8 cellular contexts compared by ENCODE assay signal in the genomic region with DNA sequence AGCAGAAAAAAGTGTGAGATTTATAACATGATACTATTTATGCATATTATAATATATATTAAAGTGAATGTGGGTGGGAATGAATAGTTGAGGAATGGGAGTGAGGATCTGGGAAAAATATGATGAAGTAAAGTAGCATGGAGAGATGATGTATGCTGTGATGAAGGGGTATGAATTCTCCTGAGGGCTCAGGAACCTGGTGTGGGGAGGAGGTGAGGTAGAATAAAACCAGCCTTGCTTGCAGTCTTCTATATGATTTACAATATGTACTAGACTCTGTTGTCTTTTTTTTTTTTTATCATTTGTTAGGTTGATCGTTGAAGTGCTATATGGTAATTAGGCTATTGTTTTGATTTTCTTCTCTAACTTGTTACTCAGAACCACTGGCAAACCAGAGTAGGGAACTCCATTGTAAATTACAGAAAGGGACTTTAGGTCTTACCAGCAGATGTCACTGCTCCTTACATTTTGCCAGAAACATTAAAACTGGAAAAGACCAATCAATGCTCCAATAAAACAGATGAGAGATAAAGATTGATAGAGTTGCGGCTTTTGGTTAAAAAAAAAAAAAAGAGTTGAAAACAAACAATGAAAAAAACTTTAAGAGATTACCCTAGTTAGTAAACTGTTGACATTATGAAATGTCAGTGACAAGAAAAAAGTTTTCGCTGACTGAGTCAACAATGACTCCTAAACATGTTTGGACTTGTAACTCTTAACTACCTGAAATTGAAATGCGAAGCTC. TPM values are rescaled to one million over a fixed set of nuclear protein-coding genes. Genes with fewer than 3 reads are reported as not detected.
DNase-seq lines count a peak whose midpoint lies in the region; ATAC-seq and TF ChIP-seq lines count a peak whose summit lies in the region.

No MANE protein-coding gene starts in this region.

- H3K9me3 Mint-ChIP-seq in immature natural killer cell (no peaks in the 10 kb centered on the region), endothelial cell (ENCODE audit: unreplicated experiment) (no peaks in the 10 kb centered on the region)

- H3K4me3 ChIP-seq in LNCaP clone FGC (ENCODE audit: low read depth, low read length) (no peak overlapping the region; the same call in 1 of the 2 replicates), ascending aorta (no peak overlapping the region), thyroid gland (replicated peaks in 1 of 3) (no peak overlapping the region)

- no peak for TF ChIP-seq POLR2A in thyroid gland (IDR thresholded peaks at IDR 0.05)

- H3K9me3 ChIP-seq in ascending aorta (no peaks in the 10 kb centered on the region), thyroid gland (no peaks in the 10 kb centered on the region)

- no peak for ATAC-seq in HG03378 (IDR thresholded peaks at IDR 0.05; ENCODE audit: unreplicated experiment)

- in situ Hi-C loops in G401 (cut with HindIII; ENCODE audit: low sequenced_read_pairs), result no loop called here

- TF ChIP-seq CTCF in LNCaP clone FGC (IDR thresholded peaks at IDR 0.05; ENCODE audit: control insufficient read depth, extremely low read depth, insufficient read depth) (peak; percentile 68), ascending aorta (IDR thresholded peaks at IDR 0.05) (peak in 2 of 3 experiments; percentile 55 to 63), thyroid gland (IDR thresholded peaks at IDR 0.05) (peak in 4 of 6 experiments; percentile 43 to 83 (median 64)), endothelial cell (IDR thresholded peaks at IDR 0.05; ENCODE audit: unreplicated experiment) (no peak)

- WGBS in thyroid gland, 2 donors, result 29% methylated on average over 4 of the region's 4 CpGs

- H3K27ac Mint-ChIP-seq in immature natural killer cell (no peak overlapping the region), endothelial cell (ENCODE audit: unreplicated experiment) (no peak overlapping the region)

- no peak overlapping the region for H3K27ac ChIP-seq in ascending aorta
- H3K27ac ChIP-seq in thyroid gland, result no peak overlapping the region

- H3K36me3 ChIP-seq in ascending aorta (peaks cover 0 to 5% of the 10 kb centered on the region in 2 donors), thyroid gland (no peaks in the 10 kb centered on the region)

- H3K27me3 Mint-ChIP-seq in immature natural killer cell (ENCODE audit: low read depth in 3 of 3) (peaks cover 0 to 2% (median 0%) of the 10 kb centered on the region in 3 donors), endothelial cell (ENCODE audit: unreplicated experiment) (no peaks in the 10 kb centered on the region)

- H3K36me3 Mint-ChIP-seq in immature natural killer cell (no peaks in the 10 kb centered on the region), endothelial cell (ENCODE audit: low read depth, unreplicated experiment) (no peaks in the 10 kb centered on the region)

- H3K27me3 ChIP-seq in ascending aorta (no peaks in the 10 kb centered on the region), thyroid gland (no peaks in the 10 kb centered on the region)

- no peak overlapping the region for H3K4me3 Mint-ChIP-seq in immature natural killer cell
- no peak overlapping the region for H3K4me3 Mint-ChIP-seq in endothelial cell (ENCODE audit: unreplicated experiment)

- intact Hi-C loops in ascending aorta (cut with DNase I) (loop anchor here (1.0 to 10.0 kb wide), 3 partner anchors 114 to 265 kb away; no protein-coding TSS in a partner anchor), thyroid gland (cut with DNase I) (loop anchor here (5.0 kb wide), 1 partner anchor 172 kb away; no protein-coding TSS in a partner anchor)

- DNase-seq in G401 (ENCODE audit: low spot score) (peak; percentile 50), LNCaP clone FGC (ENCODE audit: low read depth) (peak; percentile 78), ascending aorta (ENCODE audit: low spot score in 2 of 2) (no peak), immature natural killer cell (peak in 2 of 3 donors; percentile 3 to 9), thyroid gland (no peak), endothelial cell (ENCODE audit: low spot score) (no peak)
- DNase-seq in NK-92 treated with Interleukin-12 subunit alpha and Interleukin-12 subunit beta, amount 100 ng/mL, for 24 hours (lab: John Stamatoyannopoulos, UW), result no peak

- H3K4me1 Mint-ChIP-seq in immature natural killer cell (no peaks in the 10 kb centered on the region), endothelial cell (ENCODE audit: unreplicated experiment) (peaks cover 15% of the 10 kb centered on the region)

- H3K4me1 ChIP-seq in ascending aorta (no peaks in the 10 kb centered on the region), thyroid gland (peaks cover 0 to 4% of the 10 kb centered on the region in 2 donors)

RNA-seq across cellular contexts. Expression of a gene that starts 39.9 kb away (rescaled TPM):
- total RNA-seq in G401 (2014; rRNA removed; shearing (Covaris generic)), result 2.8 TPM in 1 of 2 replicates, not detected in the other
- total RNA-seq in ascending aorta (1.2 TPM), thyroid gland (1 to 10 TPM; 2.1 to 5.4 (median 4.6) TPM), endothelial cell (ENCODE audit: unreplicated experiment) (4.7 TPM)
- polyA plus RNA-seq in immature natural killer cell, result 1 to 10 TPM in 2 of 3 donors, not detected in 1; 1.4 to 3.6 TPM

Comparison
In these comparisons a context has a peak if more than half of its experiments do, and no peak if none do; other contexts are left out.
1. DNase-seq: peak in G401 (single experiment), LNCaP clone FGC (single experiment) and immature natural killer cell (2 of 3); none in ascending aorta (0 of 2), thyroid gland (0 of 2), endothelial cell (single experiment) and NK-92 treated with Interleukin-12 subunit alpha and Interleukin-12 subunit beta, amount 100 ng/mL, for 24 hours (single experiment).